1 cellular context compared by ENCODE assay signal in the genomic region with DNA sequence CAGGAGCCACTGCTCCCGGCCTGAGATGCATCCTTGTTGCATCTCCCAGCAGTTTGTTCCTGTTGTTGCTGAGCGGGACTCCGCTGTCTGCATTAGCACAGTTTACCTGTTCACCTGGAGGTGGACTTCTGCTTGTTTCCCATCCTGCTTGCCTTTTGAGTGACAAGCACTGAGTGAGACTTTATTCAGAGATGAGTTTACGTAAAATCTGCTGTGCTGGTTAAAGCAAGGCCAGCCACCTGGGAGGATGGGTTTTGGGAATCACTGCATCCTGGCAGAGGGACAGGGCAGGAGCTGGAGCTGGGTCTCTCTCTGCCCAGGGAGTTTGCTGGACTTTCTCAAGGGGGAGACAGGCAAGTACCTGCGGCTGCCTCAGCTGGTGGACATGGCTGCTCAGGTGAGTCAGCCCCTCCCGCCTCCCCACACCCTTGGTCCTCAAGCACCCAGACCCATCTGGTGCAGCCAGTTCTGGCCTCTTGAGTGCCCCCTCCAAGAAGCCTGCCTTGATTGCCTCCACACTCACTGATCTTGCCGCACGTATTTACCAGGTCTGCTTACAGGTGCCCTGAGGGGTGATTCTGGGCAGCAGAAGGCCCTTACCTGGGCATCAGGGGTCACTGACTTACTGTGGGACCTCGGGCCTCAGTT.
TF ChIP-seq lines count a peak whose summit lies in the region.

No MANE protein-coding gene starts in this region.

TF ChIP-seq in GM23338, 12 proteins besides CTCF, POLR2A, EP300 and RAD21 (continued from another document):
- TF ChIP-seq, protein P1, sequence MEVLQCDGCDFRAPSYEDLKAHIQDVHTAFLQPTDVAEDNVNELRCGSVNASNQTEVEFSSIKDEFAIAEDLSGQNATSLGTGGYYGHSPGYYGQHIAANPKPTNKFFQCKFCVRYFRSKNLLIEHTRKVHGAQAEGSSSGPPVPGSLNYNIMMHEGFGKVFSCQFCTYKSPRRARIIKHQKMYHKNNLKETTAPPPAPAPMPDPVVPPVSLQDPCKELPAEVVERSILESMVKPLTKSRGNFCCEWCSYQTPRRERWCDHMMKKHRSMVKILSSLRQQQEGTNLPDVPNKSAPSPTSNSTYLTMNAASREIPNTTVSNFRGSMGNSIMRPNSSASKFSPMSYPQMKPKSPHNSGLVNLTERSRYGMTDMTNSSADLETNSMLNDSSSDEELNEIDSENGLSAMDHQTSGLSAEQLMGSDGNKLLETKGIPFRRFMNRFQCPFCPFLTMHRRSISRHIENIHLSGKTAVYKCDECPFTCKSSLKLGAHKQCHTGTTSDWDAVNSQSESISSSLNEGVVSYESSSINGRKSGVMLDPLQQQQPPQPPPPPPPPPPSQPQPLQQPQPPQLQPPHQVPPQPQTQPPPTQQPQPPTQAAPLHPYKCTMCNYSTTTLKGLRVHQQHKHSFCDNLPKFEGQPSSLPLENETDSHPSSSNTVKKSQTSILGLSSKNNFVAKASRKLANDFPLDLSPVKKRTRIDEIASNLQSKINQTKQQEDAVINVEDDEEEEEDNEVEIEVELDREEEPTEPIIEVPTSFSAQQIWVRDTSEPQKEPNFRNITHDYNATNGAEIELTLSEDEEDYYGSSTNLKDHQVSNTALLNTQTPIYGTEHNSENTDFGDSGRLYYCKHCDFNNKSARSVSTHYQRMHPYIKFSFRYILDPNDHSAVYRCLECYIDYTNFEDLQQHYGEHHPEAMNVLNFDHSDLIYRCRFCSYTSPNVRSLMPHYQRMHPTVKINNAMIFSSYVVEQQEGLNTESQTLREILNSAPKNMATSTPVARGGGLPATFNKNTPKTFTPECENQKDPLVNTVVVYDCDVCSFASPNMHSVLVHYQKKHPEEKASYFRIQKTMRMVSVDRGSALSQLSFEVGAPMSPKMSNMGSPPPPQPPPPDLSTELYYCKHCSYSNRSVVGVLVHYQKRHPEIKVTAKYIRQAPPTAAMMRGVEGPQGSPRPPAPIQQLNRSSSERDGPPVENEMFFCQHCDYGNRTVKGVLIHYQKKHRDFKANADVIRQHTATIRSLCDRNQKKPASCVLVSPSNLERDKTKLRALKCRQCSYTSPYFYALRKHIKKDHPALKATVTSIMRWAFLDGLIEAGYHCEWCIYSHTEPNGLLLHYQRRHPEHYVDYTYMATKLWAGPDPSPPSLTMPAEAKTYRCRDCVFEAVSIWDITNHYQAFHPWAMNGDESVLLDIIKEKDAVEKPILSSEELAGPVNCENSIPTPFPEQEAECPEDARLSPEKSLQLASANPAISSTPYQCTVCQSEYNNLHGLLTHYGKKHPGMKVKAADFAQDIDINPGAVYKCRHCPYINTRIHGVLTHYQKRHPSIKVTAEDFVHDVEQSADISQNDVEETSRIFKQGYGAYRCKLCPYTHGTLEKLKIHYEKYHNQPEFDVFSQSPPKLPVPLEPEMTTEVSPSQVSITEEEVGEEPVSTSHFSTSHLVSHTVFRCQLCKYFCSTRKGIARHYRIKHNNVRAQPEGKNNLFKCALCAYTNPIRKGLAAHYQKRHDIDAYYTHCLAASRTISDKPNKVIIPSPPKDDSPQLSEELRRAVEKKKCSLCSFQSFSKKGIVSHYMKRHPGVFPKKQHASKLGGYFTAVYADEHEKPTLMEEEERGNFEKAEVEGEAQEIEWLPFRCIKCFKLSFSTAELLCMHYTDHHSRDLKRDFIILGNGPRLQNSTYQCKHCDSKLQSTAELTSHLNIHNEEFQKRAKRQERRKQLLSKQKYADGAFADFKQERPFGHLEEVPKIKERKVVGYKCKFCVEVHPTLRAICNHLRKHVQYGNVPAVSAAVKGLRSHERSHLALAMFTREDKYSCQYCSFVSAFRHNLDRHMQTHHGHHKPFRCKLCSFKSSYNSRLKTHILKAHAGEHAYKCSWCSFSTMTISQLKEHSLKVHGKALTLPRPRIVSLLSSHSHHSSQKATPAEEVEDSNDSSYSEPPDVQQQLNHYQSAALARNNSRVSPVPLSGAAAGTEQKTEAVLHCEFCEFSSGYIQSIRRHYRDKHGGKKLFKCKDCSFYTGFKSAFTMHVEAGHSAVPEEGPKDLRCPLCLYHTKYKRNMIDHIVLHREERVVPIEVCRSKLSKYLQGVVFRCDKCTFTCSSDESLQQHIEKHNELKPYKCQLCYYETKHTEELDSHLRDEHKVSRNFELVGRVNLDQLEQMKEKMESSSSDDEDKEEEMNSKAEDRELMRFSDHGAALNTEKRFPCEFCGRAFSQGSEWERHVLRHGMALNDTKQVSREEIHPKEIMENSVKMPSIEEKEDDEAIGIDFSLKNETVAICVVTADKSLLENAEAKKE (CRISPR knock-in tag; IDR thresholded peaks at IDR 0.05) = no peak
- TF ChIP-seq ZNF331 (CRISPR knock-in tag; IDR thresholded peaks at IDR 0.05; ENCODE audit: low read depth) = no peak
- TF ChIP-seq JUNB (IDR thresholded peaks at IDR 0.05; ENCODE audit: unreplicated experiment) = no peak
- TF ChIP-seq EZH2phosphoT487 (IDR thresholded peaks at IDR 0.05; ENCODE audit: unreplicated experiment) = no peak
- no peak for TF ChIP-seq ZNF114 (CRISPR knock-in tag; IDR thresholded peaks at IDR 0.05)
- TF ChIP-seq, protein P2, sequence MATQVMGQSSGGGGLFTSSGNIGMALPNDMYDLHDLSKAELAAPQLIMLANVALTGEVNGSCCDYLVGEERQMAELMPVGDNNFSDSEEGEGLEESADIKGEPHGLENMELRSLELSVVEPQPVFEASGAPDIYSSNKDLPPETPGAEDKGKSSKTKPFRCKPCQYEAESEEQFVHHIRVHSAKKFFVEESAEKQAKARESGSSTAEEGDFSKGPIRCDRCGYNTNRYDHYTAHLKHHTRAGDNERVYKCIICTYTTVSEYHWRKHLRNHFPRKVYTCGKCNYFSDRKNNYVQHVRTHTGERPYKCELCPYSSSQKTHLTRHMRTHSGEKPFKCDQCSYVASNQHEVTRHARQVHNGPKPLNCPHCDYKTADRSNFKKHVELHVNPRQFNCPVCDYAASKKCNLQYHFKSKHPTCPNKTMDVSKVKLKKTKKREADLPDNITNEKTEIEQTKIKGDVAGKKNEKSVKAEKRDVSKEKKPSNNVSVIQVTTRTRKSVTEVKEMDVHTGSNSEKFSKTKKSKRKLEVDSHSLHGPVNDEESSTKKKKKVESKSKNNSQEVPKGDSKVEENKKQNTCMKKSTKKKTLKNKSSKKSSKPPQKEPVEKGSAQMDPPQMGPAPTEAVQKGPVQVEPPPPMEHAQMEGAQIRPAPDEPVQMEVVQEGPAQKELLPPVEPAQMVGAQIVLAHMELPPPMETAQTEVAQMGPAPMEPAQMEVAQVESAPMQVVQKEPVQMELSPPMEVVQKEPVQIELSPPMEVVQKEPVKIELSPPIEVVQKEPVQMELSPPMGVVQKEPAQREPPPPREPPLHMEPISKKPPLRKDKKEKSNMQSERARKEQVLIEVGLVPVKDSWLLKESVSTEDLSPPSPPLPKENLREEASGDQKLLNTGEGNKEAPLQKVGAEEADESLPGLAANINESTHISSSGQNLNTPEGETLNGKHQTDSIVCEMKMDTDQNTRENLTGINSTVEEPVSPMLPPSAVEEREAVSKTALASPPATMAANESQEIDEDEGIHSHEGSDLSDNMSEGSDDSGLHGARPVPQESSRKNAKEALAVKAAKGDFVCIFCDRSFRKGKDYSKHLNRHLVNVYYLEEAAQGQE (IDR thresholded peaks at IDR 0.05; ENCODE audit: unreplicated experiment) = no peak
- TF ChIP-seq NANOG (IDR thresholded peaks at IDR 0.05; ENCODE audit: borderline replicate concordance) = no peak
TF ChIP-seq in GM23338: peak in this region for 0.
